In the genomic region with DNA sequence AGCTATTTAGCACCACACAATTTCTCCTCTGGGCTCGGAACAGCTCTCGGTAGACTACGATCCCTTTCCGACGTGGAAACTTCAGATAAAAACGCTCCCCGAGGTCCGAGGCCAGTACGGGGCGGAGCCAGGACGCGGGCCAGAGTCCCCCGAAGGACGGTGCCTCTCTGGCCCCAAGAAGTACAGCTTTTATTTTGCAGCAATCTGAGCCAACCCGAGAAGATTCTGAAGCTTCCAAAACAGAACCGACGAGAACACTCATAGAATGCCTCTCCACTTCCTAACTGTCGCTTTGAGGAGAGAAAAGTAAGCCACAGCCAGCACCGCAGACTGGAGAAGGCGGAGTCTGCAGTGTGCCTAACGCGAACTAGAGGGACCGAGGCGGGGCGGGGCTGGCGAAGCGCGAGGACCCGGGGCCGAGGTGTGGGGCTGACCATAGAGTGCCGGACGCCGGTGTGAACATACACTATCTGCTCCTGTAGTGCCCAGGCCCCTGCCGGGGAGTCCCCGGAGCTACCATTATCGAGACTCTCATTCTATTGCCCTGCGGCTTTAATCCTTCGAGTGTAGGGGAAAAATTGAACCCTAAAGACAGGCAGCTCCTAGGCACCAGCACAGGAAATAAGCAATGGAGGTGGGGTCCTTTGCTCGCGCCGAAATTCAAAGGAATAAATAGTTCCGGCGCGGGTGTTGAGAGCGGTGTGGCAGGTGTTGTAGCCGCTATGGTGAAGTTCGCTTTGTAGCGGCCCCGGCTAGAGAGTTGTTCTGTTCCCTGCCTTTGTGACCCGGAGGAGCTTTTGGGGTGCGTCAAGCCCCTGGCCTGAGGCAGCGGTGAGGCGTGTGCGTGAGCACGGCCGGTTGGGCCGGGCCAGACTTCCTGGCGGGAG, we compare ENCODE assay signal across 1 cellular context.
TF ChIP-seq lines count a peak whose summit lies in the region.

A gene (plus strand): TSS at position 663 of the 887 bp plus-strand sequence. CDS start 1,076 bp downstream, outside the sequence.

TF ChIP-seq in GM23338, 12 proteins besides CTCF, POLR2A, EP300 and RAD21 (continued from another document):
- TF ChIP-seq, protein P1, sequence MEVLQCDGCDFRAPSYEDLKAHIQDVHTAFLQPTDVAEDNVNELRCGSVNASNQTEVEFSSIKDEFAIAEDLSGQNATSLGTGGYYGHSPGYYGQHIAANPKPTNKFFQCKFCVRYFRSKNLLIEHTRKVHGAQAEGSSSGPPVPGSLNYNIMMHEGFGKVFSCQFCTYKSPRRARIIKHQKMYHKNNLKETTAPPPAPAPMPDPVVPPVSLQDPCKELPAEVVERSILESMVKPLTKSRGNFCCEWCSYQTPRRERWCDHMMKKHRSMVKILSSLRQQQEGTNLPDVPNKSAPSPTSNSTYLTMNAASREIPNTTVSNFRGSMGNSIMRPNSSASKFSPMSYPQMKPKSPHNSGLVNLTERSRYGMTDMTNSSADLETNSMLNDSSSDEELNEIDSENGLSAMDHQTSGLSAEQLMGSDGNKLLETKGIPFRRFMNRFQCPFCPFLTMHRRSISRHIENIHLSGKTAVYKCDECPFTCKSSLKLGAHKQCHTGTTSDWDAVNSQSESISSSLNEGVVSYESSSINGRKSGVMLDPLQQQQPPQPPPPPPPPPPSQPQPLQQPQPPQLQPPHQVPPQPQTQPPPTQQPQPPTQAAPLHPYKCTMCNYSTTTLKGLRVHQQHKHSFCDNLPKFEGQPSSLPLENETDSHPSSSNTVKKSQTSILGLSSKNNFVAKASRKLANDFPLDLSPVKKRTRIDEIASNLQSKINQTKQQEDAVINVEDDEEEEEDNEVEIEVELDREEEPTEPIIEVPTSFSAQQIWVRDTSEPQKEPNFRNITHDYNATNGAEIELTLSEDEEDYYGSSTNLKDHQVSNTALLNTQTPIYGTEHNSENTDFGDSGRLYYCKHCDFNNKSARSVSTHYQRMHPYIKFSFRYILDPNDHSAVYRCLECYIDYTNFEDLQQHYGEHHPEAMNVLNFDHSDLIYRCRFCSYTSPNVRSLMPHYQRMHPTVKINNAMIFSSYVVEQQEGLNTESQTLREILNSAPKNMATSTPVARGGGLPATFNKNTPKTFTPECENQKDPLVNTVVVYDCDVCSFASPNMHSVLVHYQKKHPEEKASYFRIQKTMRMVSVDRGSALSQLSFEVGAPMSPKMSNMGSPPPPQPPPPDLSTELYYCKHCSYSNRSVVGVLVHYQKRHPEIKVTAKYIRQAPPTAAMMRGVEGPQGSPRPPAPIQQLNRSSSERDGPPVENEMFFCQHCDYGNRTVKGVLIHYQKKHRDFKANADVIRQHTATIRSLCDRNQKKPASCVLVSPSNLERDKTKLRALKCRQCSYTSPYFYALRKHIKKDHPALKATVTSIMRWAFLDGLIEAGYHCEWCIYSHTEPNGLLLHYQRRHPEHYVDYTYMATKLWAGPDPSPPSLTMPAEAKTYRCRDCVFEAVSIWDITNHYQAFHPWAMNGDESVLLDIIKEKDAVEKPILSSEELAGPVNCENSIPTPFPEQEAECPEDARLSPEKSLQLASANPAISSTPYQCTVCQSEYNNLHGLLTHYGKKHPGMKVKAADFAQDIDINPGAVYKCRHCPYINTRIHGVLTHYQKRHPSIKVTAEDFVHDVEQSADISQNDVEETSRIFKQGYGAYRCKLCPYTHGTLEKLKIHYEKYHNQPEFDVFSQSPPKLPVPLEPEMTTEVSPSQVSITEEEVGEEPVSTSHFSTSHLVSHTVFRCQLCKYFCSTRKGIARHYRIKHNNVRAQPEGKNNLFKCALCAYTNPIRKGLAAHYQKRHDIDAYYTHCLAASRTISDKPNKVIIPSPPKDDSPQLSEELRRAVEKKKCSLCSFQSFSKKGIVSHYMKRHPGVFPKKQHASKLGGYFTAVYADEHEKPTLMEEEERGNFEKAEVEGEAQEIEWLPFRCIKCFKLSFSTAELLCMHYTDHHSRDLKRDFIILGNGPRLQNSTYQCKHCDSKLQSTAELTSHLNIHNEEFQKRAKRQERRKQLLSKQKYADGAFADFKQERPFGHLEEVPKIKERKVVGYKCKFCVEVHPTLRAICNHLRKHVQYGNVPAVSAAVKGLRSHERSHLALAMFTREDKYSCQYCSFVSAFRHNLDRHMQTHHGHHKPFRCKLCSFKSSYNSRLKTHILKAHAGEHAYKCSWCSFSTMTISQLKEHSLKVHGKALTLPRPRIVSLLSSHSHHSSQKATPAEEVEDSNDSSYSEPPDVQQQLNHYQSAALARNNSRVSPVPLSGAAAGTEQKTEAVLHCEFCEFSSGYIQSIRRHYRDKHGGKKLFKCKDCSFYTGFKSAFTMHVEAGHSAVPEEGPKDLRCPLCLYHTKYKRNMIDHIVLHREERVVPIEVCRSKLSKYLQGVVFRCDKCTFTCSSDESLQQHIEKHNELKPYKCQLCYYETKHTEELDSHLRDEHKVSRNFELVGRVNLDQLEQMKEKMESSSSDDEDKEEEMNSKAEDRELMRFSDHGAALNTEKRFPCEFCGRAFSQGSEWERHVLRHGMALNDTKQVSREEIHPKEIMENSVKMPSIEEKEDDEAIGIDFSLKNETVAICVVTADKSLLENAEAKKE (CRISPR knock-in tag; IDR thresholded peaks at IDR 0.05), result no peak
TF ChIP-seq in GM23338: peak in this region for 1.
